8 cellular contexts compared by ENCODE assay signal in genomic region chr6:24721461-24722215, GRCh38. TPM values are rescaled to one million over a fixed set of nuclear protein-coding genes. Genes with fewer than 3 reads are reported as not detected.
A peak's percentile ranks its signal among the peaks of the same experiment; 100 is the strongest.
DNase-seq lines count a peak whose midpoint lies in the region; ATAC-seq and TF ChIP-seq lines count a peak whose summit lies in the region.

No MANE protein-coding gene starts in this region.

- H3K9me3 Mint-ChIP-seq in activated T-cell treated with anti-CD3 and anti-CD28 coated beads, Interleukin-2, amount 50 U/mL, for 4 hours, result no peaks in the 10 kb centered on the region
- no peaks in the 10 kb centered on the region for H3K9me3 Mint-ChIP-seq in activated naive CD8-positive, alpha-beta T cell treated with anti-CD3 and anti-CD28 coated beads, Interleukin-2, amount 50 U/mL, for 24 hours

- peaks cover 27% of the 10 kb centered on the region for H3K4me1 Mint-ChIP-seq in activated T-cell treated with anti-CD3 and anti-CD28 coated beads, Interleukin-2, amount 50 U/mL, for 4 hours (ENCODE audit: low read depth)
- H3K4me1 Mint-ChIP-seq in activated naive CD8-positive, alpha-beta T cell treated with anti-CD3 and anti-CD28 coated beads, Interleukin-2, amount 50 U/mL, for 24 hours, result peaks cover 39% of the 10 kb centered on the region

- in situ Hi-C loops in HAP-1 (cut with MboI; ENCODE audit: low sequenced_read_pairs), result no loop called here
- in situ Hi-C loops in gastrocnemius medialis (cut with MboI; ENCODE audit: low sequenced_read_pairs in 4 of 4), result loop anchor here in 1 of 4 donors (25.0 kb wide), 1 partner anchor 309 kb away; the partner anchor contains the start of gene MRS2

- H3K36me3 ChIP-seq in HAP-1 (replicated peaks) (peaks cover 19% of the 10 kb centered on the region), Loucy (ENCODE audit: insufficient read depth, low read length) (no peaks in the 10 kb centered on the region), right atrium auricular region (no peaks in the 10 kb centered on the region), gastrocnemius medialis (peaks cover 0 to 5% of the 10 kb centered on the region in 2 donors)

- no peaks in the 10 kb centered on the region for H3K9me2 ChIP-seq in Loucy (replicated peaks; ENCODE audit: low read depth, low read length)

- TF ChIP-seq POLR2A in gastrocnemius medialis (IDR thresholded peaks at IDR 0.05), result peak; percentile 82 to 85

- TF ChIP-seq CTCF in Loucy (conservative IDR thresholded peaks at IDR 0.05; ENCODE audit: low read length) (no peak), right atrium auricular region (IDR thresholded peaks at IDR 0.05) (no peak), gastrocnemius medialis (IDR thresholded peaks at IDR 0.05 in 4 of 5, conservative IDR thresholded peaks at IDR 0.05 in 1 of 5) (no peak)

- no peaks in the 10 kb centered on the region for H3K27me3 ChIP-seq in HAP-1 (ENCODE audit: low read depth)
- H3K27me3 ChIP-seq in Loucy (ENCODE audit: insufficient read depth, low read length, poor library complexity, severe bottlenecking), result peaks cover 6% of the 10 kb centered on the region
- H3K27me3 ChIP-seq in right atrium auricular region, result no peaks in the 10 kb centered on the region
- H3K27me3 ChIP-seq in gastrocnemius medialis, result no peaks in the 10 kb centered on the region

- peak overlapping the region; percentile 90 for H3K9ac ChIP-seq in Loucy (ENCODE audit: low read depth, low read length, poor library complexity, severe bottlenecking)

- H3K4me3 ChIP-seq in HAP-1, result peak overlapping the region; percentile 99
- peak overlapping the region; percentile 98 for H3K4me3 ChIP-seq in Loucy (ENCODE audit: low read length, poor library complexity, severe bottlenecking)
- H3K4me3 ChIP-seq in right atrium auricular region, result peak overlapping the region; percentile 60 to 93
- H3K4me3 ChIP-seq in gastrocnemius medialis, result peak overlapping the region; percentile 66 to 91 (median 79)

- ATAC-seq in activated T-cell treated with anti-CD3 and anti-CD28 coated beads, Interleukin-2, amount 50 U/mL, for 4 hours, result peak; percentile 57 to 59
- ATAC-seq in activated naive CD8-positive, alpha-beta T cell treated with anti-CD3 and anti-CD28 coated beads, Interleukin-2, amount 50 U/mL, for 24 hours, result peak; percentile 66
- peak; percentile 68 to 69 for ATAC-seq in gastrocnemius medialis

- intact Hi-C loops in gastrocnemius medialis (cut with DNase I; ENCODE audit: low total_unique reads), result loop anchor here (1.0 to 5.0 kb wide), 4 partner anchors 54 to 1271 kb away; partner anchors contain the start of gene TDP2

- peak overlapping the region; percentile 99 for H3K27ac Mint-ChIP-seq in activated naive CD8-positive, alpha-beta T cell treated with anti-CD3 and anti-CD28 coated beads, Interleukin-2, amount 50 U/mL, for 24 hours

- H4K20me1 ChIP-seq in Loucy (ENCODE audit: insufficient read depth, low read length, poor library complexity, severe bottlenecking), result peaks cover 38% of the 10 kb centered on the region

- H3F3A ChIP-seq in Loucy (ENCODE audit: low read depth), result peaks cover 2% of the 10 kb centered on the region; the same call in 1 of the 2 replicates

- H3K4me3 Mint-ChIP-seq in activated T-cell treated with anti-CD3 and anti-CD28 coated beads, Interleukin-2, amount 50 U/mL, for 4 hours, result peak overlapping the region; percentile 100
- H3K4me3 Mint-ChIP-seq in activated naive CD8-positive, alpha-beta T cell treated with anti-CD3 and anti-CD28 coated beads, Interleukin-2, amount 50 U/mL, for 24 hours, result peak overlapping the region; percentile 97

- H3K4me1 ChIP-seq in HAP-1, result peaks cover 31% of the 10 kb centered on the region
- peaks cover 30% of the 10 kb centered on the region for H3K4me1 ChIP-seq in Loucy (ENCODE audit: insufficient read depth, low read length, poor library complexity, severe bottlenecking)
- H3K4me1 ChIP-seq in right atrium auricular region, result peaks cover 0 to 29% of the 10 kb centered on the region in 2 donors
- peaks cover 21 to 29% of the 10 kb centered on the region in 2 donors for H3K4me1 ChIP-seq in gastrocnemius medialis

- H3K27ac ChIP-seq in right atrium auricular region, result peak overlapping the region; percentile 100
- H3K27ac ChIP-seq in gastrocnemius medialis, result peak overlapping the region; percentile 93 to 100 (median 98)

- peaks cover 39% of the 10 kb centered on the region for H3K79me2 ChIP-seq in Loucy (ENCODE audit: insufficient read depth, low read length)

- peak overlapping the region; percentile 99 for H3K4me2 ChIP-seq in Loucy (ENCODE audit: low read depth, low read length, poor library complexity, severe bottlenecking)

- H3K36me3 Mint-ChIP-seq in activated T-cell treated with anti-CD3 and anti-CD28 coated beads, Interleukin-2, amount 50 U/mL, for 4 hours (ENCODE audit: insufficient read depth), result peaks cover 17% of the 10 kb centered on the region
- peaks cover 31% of the 10 kb centered on the region for H3K36me3 Mint-ChIP-seq in activated naive CD8-positive, alpha-beta T cell treated with anti-CD3 and anti-CD28 coated beads, Interleukin-2, amount 50 U/mL, for 24 hours (ENCODE audit: low read depth)

- H3K9me3 ChIP-seq in HAP-1 (no peaks in the 10 kb centered on the region), Loucy (ENCODE audit: insufficient read depth, low read depth, low read length) (no peaks in the 10 kb centered on the region), right atrium auricular region (no peaks in the 10 kb centered on the region), gastrocnemius medialis (no peaks in the 10 kb centered on the region)

- H3K27me3 Mint-ChIP-seq in activated T-cell treated with anti-CD3 and anti-CD28 coated beads, Interleukin-2, amount 50 U/mL, for 4 hours (ENCODE audit: low read depth), result no peaks in the 10 kb centered on the region
- no peaks in the 10 kb centered on the region for H3K27me3 Mint-ChIP-seq in activated naive CD8-positive, alpha-beta T cell treated with anti-CD3 and anti-CD28 coated beads, Interleukin-2, amount 50 U/mL, for 24 hours

- peak overlapping the region; percentile 81 for H2AFZ ChIP-seq in Loucy (ENCODE audit: low read length)

- no peak for DNase-seq in activated T-cell treated with anti-CD3 and anti-CD28 coated beads, Interleukin-2, amount 50 U/mL, for 4 hours
- DNase-seq in activated T-cell treated with anti-CD3 and anti-CD28 coated beads for 4 hours (no peak), HAP-1 (ENCODE audit: low spot score in 2 of 2) (no peak), right atrium auricular region (ENCODE audit: low spot score) (no peak), gastrocnemius medialis (peak in 1 of 2 donors; percentile 82), kidney glomerular epithelial cell (lab: John Stamatoyannopoulos, UW) (no peak)
- DNase-seq in activated naive CD8-positive, alpha-beta T cell treated with anti-CD3 and anti-CD28 coated beads, Interleukin-2, amount 50 U/mL, for 24 hours, result no peak

RNA-seq across cellular contexts. Expression of gene C6orf62, which starts 2.7 kb away (rescaled TPM):
- 10 to 100 TPM; 67.0 to 83.8 (median 78.4) TPM for total RNA-seq in activated T-cell treated with anti-CD3 and anti-CD28 coated beads, Interleukin-2, amount 50 U/mL, for 4 hours
- total RNA-seq in right atrium auricular region (10 to 100 TPM; 24.0 to 47.4 TPM), gastrocnemius medialis (10 to 100 TPM; 24.1 to 50.7 (median 36.0) TPM)

RNA-seq across cellular contexts. Expression of gene GMNN, which starts 53.1 kb away (rescaled TPM):
- total RNA-seq in activated T-cell treated with anti-CD3 and anti-CD28 coated beads, Interleukin-2, amount 50 U/mL, for 4 hours, result 10 to 100 TPM; 61.5 to 78.1 (median 64.5) TPM
- total RNA-seq in right atrium auricular region (1 to 10 TPM; 4.0 to 4.2 TPM), gastrocnemius medialis (1 to 10 TPM; 2.6 to 4.4 (median 3.3) TPM)

RNA-seq across cellular contexts. Expression of gene ACOT13, which starts 54.8 kb away (rescaled TPM):
- 10 to 100 TPM; 19.6 to 28.5 (median 22.1) TPM for total RNA-seq in activated T-cell treated with anti-CD3 and anti-CD28 coated beads, Interleukin-2, amount 50 U/mL, for 4 hours
- total RNA-seq in right atrium auricular region (10 to 100 TPM; 12.0 to 19.9 TPM), gastrocnemius medialis (10 to 100 TPM; 13.6 to 28.2 (median 21.1) TPM)

RNA-seq across cellular contexts. Expression of gene TDP2, which starts 54.9 kb away (rescaled TPM):
- total RNA-seq in activated T-cell treated with anti-CD3 and anti-CD28 coated beads, Interleukin-2, amount 50 U/mL, for 4 hours, result 10 to 100 TPM; 42.4 to 48.0 (median 45.5) TPM
- total RNA-seq in right atrium auricular region (10 to 100 TPM; 18.5 to 22.2 TPM), gastrocnemius medialis (10 to 100 TPM; 17.6 to 44.2 (median 21.7) TPM)

Comparison
In these comparisons a context has a peak if more than half of its experiments do, and no peak if none do; other contexts are left out.
1. RNA of gene GMNN, which starts 53.1 kb away (total RNA-seq): 61.5 to 78.1 TPM in activated T-cell treated with anti-CD3 and anti-CD28 coated beads, Interleukin-2, amount 50 U/mL, for 4 hours; 4.0 to 4.2 TPM in right atrium auricular region and 2.6 to 4.4 TPM in gastrocnemius medialis; every median in the first group is over 10 times any median in the second.
2. Peak in every context shown above with its lines, with median percentiles within 50 percentile points of each other: ATAC-seq and H3K4me3 ChIP-seq.